8 cellular contexts compared by ENCODE assay signal in genomic region chr11:10451399-10452116, GRCh38. TPM values are rescaled to one million over a fixed set of nuclear protein-coding genes. Genes with fewer than 3 reads are reported as not detected.
DNase-seq lines count a peak whose midpoint lies in the region; ATAC-seq, FAIRE-seq and TF ChIP-seq lines count a peak whose summit lies in the region.

No MANE protein-coding gene starts in this region.

- no peaks in the 10 kb centered on the region for H3K9me3 ChIP-seq in trophoblast cell (ENCODE audit: insufficient read depth, low read depth, low read length)

- H2AK5ac ChIP-seq in trophoblast cell (ENCODE audit: low read length): no peak overlapping the region

- ATAC-seq in GM18870 (IDR thresholded peaks at IDR 0.05; ENCODE audit: unreplicated experiment) (no peak), GM18505 (IDR thresholded peaks at IDR 0.05; ENCODE audit: unreplicated experiment) (no peak), GM21360 (IDR thresholded peaks at IDR 0.05; ENCODE audit: unreplicated experiment) (no peak)

- H3K4me3 ChIP-seq in coronary artery (peak overlapping the region; percentile 65), trophoblast cell (ENCODE audit: low read depth, low read length) (no peak overlapping the region)

- no peak overlapping the region for H3K4ac ChIP-seq in trophoblast cell (ENCODE audit: low read depth, low read length)

- peaks cover 2% of the 10 kb centered on the region for H3K27me3 ChIP-seq in trophoblast cell (ENCODE audit: insufficient read depth, low read length)

- H3K18ac ChIP-seq in trophoblast cell (ENCODE audit: low read length): no peak overlapping the region

- H3K4me2 ChIP-seq in trophoblast cell (ENCODE audit: low read length): peak overlapping the region; percentile 76

- H3K9ac ChIP-seq in trophoblast cell (ENCODE audit: low read length): no peak overlapping the region

- no peak overlapping the region for H2AFZ ChIP-seq in trophoblast cell (ENCODE audit: insufficient read depth, low read length, poor library complexity)

- no peak for FAIRE-seq in GM12891 (lab: Jason Lieb, UNC)

- H2BK12ac ChIP-seq in trophoblast cell (ENCODE audit: low read length): no peak overlapping the region

- peaks cover 5% of the 10 kb centered on the region for H3K79me1 ChIP-seq in trophoblast cell (ENCODE audit: low read length)

- H3K4me1 ChIP-seq in trophoblast cell (ENCODE audit: control insufficient read depth in 1 of 2, insufficient read depth in 2 of 2, low read length in 2 of 2): peaks cover 8 to 9% of the 10 kb centered on the region in 2 experiments

- DNase-seq in GM12891 (ENCODE audit: insufficient read length, low spot score) (no peak), NCI-H526 treated with DMSO at 0.1 percent for 48 hours (lab: John Stamatoyannopoulos, UW) (peak; percentile 63), coronary artery (ENCODE audit: low spot score) (no peak), trophoblast cell (no peak), NCI-H82 (lab: John Stamatoyannopoulos, UW) (no peak)

- no peak for TF ChIP-seq POLR2A in GM12891 (IDR thresholded peaks at IDR 0.05; ENCODE audit: low read depth, low read length)
- TF ChIP-seq POLR2A in GM18505 (IDR thresholded peaks at IDR 0.05; ENCODE audit: borderline replicate concordance, extremely low read depth, insufficient read depth, insufficient read length): no peak

- TF ChIP-seq CTCF in coronary artery (IDR thresholded peaks at IDR 0.05): no peak

- H4K91ac ChIP-seq in trophoblast cell (ENCODE audit: low read depth, low read length): no peak overlapping the region

- H3K23ac ChIP-seq in trophoblast cell (ENCODE audit: low read length): no peak overlapping the region

- H3K36me3 ChIP-seq in trophoblast cell (ENCODE audit: control insufficient read depth in 1 of 2, insufficient read depth in 2 of 2, low read length in 2 of 2): peaks cover 0 to 1% of the 10 kb centered on the region in 2 experiments

- no peaks in the 10 kb centered on the region for H3K79me2 ChIP-seq in trophoblast cell (ENCODE audit: control insufficient read depth, insufficient read depth, low read length, poor library complexity)

- H3K14ac ChIP-seq in trophoblast cell (ENCODE audit: low read length): no peak overlapping the region

- H3K27ac ChIP-seq in coronary artery (no peak overlapping the region), trophoblast cell (ENCODE audit: low read depth, low read length) (no peak overlapping the region)

- no peak overlapping the region for H2BK120ac ChIP-seq in trophoblast cell (ENCODE audit: insufficient read depth, low read length, poor library complexity)

- no peak overlapping the region for H4K12ac ChIP-seq in trophoblast cell (ENCODE audit: low read depth, low read length)

- no peak overlapping the region for H4K8ac ChIP-seq in trophoblast cell (ENCODE audit: low read depth, low read length)

- no peak overlapping the region for H2BK5ac ChIP-seq in trophoblast cell (ENCODE audit: low read depth, low read length, poor library complexity)

- no CpG with 5 or more reads among the region's 5 CpGs for WGBS in trophoblast cell (ENCODE audit: extremely low coverage, insufficient coverage, insufficient read length)

TF ChIP-seq in GM12891, 5 proteins besides CTCF, POLR2A, EP300 and RAD21:
- TF ChIP-seq SPI1 (IDR thresholded peaks at IDR 0.05; ENCODE audit: low read depth, low read length) (peak; percentile 35; the same call in 1 of the 2 replicates), POLR2AphosphoS5 (IDR thresholded peaks at IDR 0.05; ENCODE audit: low read depth, low read length) (no peak), PAX5 (IDR thresholded peaks at IDR 0.05; ENCODE audit: insufficient read depth, low read length, severe bottlenecking) (no peak)

RNA-seq across cellular contexts. Expression of gene AMPD3, which starts 3.5 kb away (rescaled TPM):
- 17.0 TPM for polyA plus RNA-seq in GM12891 (2012; ENCODE audit: low read depth, missing spikeins)
- 2.4 and 2.7 TPM in 2 replicates for polyA plus RNA-seq in trophoblast cell (2013)
